In the genomic region with DNA sequence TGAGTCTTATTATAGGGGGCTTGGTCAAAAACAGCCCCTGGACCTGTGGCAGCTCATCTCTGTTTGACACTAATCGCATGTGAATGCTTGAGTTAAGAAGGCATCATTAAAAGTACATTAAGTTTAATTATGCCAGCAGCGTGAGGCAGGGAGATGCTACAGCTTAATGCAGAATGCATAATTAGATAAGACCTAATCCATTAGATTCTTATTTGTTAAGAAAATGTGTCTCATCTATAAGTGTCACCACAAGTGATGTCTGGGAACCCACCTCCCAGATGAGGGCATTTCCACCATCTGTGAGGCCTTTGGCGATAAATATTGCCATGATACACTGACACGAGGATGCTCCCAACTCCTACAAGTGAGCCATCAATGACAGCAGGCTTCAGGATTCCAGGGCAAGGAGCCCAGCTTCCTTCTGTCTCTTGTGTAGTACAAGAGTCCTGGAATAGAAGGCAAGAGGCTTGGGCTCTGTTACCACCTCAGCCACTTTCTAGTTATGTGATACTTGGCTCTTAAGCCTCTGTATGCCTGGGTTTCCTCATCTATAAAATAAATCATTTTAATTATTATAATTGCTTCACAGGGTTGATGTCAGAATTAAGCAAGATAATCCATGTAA, we compare ENCODE assay signal across 23 cellular contexts.
DNase-seq lines count a peak whose midpoint lies in the region; ATAC-seq and TF ChIP-seq lines count a peak whose summit lies in the region.
"Had no signal": no experiment of that assay in that cellular context is flagged by ENCODE, and none has a peak within 500 bp of the region (broad histone marks: within the 10 kb centered on the region; RNA-seq: fewer than 3 reads in every experiment).

No MANE protein-coding gene starts in this region.

- no TSS peak for BruUV-seq in mammary epithelial cell (replicated peaks; lab: Mats Ljungman, UMichigan)

- 81% methylated on average over 4 of the region's 4 CpGs for WGBS in mammary epithelial cell (ENCODE audit: low coverage, missing lambda C conversion rate)

- H3K36me3 ChIP-seq in WERI-Rb-1: no peaks in the 10 kb centered on the region
- H3K36me3 ChIP-seq in mucosa of descending colon (ENCODE audit: low read depth): no peaks in the 10 kb centered on the region
- no peaks in the 10 kb centered on the region for H3K36me3 ChIP-seq in mammary epithelial cell (ENCODE audit: insufficient read depth, low read length)
- H3K36me3 ChIP-seq: BE2C, HAP-1 had no signal

- H3K4me1 ChIP-seq in mucosa of descending colon (ENCODE audit: low read depth) (no peaks in the 10 kb centered on the region), mammary epithelial cell (ENCODE audit: insufficient read depth, low read length) (no peaks in the 10 kb centered on the region)
- H3K4me1 ChIP-seq: A549, BE2C, Caco-2, HAP-1 had no signal

- no peak overlapping the region for H3K4me2 ChIP-seq in mammary epithelial cell (ENCODE audit: insufficient read depth, low read depth, low read length)
- H3K4me2 ChIP-seq: A549, GM23338 had no signal

- dilution Hi-C loops in mammary epithelial cell (cut with HindIII; ENCODE audit: low sequenced_read_pairs): no loop called here

- H3K9ac ChIP-seq in mammary epithelial cell (ENCODE audit: insufficient read depth, low read length): no peak overlapping the region

- CTCF ChIA-PET in mammary epithelial cell (lab: Charles Lee; ENCODE audit: low non-redundant PET): no interaction called here

- intact Hi-C loops in mucosa of descending colon (cut with DNase I, micrococcal nuclease): no loop called here
- intact Hi-C loops in mammary epithelial cell (cut with micrococcal nuclease): no loop called here

- H4K20me1 ChIP-seq in mammary epithelial cell (ENCODE audit: insufficient read depth, low read length): no peaks in the 10 kb centered on the region

- DNase-seq in AG10803 (ENCODE audit: low read depth) (peak; percentile 58), EH (ENCODE audit: low read depth) (peak; percentile 28), NCI-H748 (lab: John Stamatoyannopoulos, UW; ENCODE audit: unreplicated experiment) (peak; percentile 74), WERI-Rb-1 (peak; percentile 50), mucosa of descending colon (no peak), hippocampal formation (lab: John Stamatoyannopoulos, UW) (no peak), mammary epithelial cell (no peak)
- DNase-seq: BE2C; Caco-2; DMS153; Karpas-422; MV-4-11; NCI-H1105 treated with DMSO at 0.1 percent for 48 hours; NCI-H1694 treated with DMSO at 0.1 percent for 48 hours; NCI-H2081 treated with DMSO at 0.1 percent for 48 hours; NK-92 treated with Interleukin-12 subunit alpha and Interleukin-12 subunit beta, amount 100 ng/mL, for 24 hours; SHP77 treated with DMSO at 0.1 percent for 48 hours; T-cell had no signal

- in situ Hi-C loops in mammary epithelial cell (cut with MboI; ENCODE audit: low sequenced_read_pairs in 2 of 2): no loop called here

- TF ChIP-seq CTCF in AG10803 (conservative IDR thresholded peaks at IDR 0.05; ENCODE audit: low read length): no peak
- no peak for TF ChIP-seq CTCF in WERI-Rb-1 (IDR thresholded peaks at IDR 0.05; ENCODE audit: low read depth, low read length)
- TF ChIP-seq CTCF in mucosa of descending colon (IDR thresholded peaks at IDR 0.05): no peak
- TF ChIP-seq CTCF in mammary epithelial cell (conservative IDR thresholded peaks at IDR 0.05 in 1 of 2, IDR thresholded peaks at IDR 0.05 in 1 of 2; ENCODE audit: extremely low read depth in 1 of 2, insufficient read depth in 1 of 2, low read depth in 1 of 2, low read length in 2 of 2): no peak

- H3K4me3 ChIP-seq in AG10803 (ENCODE audit: low read length): no peak overlapping the region
- H3K4me3 ChIP-seq in WERI-Rb-1 (ENCODE audit: low read depth, low read length): no peak overlapping the region
- H3K4me3 ChIP-seq in mucosa of descending colon: no peak overlapping the region
- H3K4me3 ChIP-seq in mammary epithelial cell (replicated peaks in 1 of 3; ENCODE audit: insufficient read depth in 1 of 3, low read depth in 2 of 3, low read length in 3 of 3): no peak overlapping the region
- H3K4me3 ChIP-seq: A549, GM23338, HAP-1 had no signal

- ATAC-seq in mucosa of descending colon: no peak
- no peak for ATAC-seq in HG03442 (IDR thresholded peaks at IDR 0.05; ENCODE audit: unreplicated experiment)
- ATAC-seq: A549, GM23338, T-cell had no signal

- H3K27ac ChIP-seq in WERI-Rb-1 (no peak overlapping the region), mammary epithelial cell (ENCODE audit: insufficient read depth, low read depth, low read length) (no peak overlapping the region)
- H3K27ac ChIP-seq: A549, RWPE1 had no signal

- H2AFZ ChIP-seq in mammary epithelial cell (ENCODE audit: low read depth, low read length): no peak overlapping the region
- H2AFZ ChIP-seq: GM23338 had no signal

- H3K27me3 ChIP-seq in WERI-Rb-1 (ENCODE audit: insufficient read depth, low read depth, severe bottlenecking): no peaks in the 10 kb centered on the region
- H3K27me3 ChIP-seq in mammary epithelial cell (ENCODE audit: insufficient read depth, low read length): no peaks in the 10 kb centered on the region
- H3K27me3 ChIP-seq: BE2C had no signal

- H3K9me3 ChIP-seq in WERI-Rb-1 (ENCODE audit: severe bottlenecking) (no peaks in the 10 kb centered on the region), mucosa of descending colon (no peaks in the 10 kb centered on the region), mammary epithelial cell (replicated peaks; ENCODE audit: insufficient read depth, low read length) (no peaks in the 10 kb centered on the region)
- H3K9me3 ChIP-seq: A549, BE2C, Caco-2, HAP-1 had no signal

- H3K79me2 ChIP-seq in mammary epithelial cell (ENCODE audit: insufficient read depth, low read length): no peaks in the 10 kb centered on the region

Comparison
In these comparisons a context has a peak if more than half of its experiments do, and no peak if none do; other contexts are left out.
1. DNase-seq: peak in AG10803 (single experiment), EH (single experiment), NCI-H748 (single experiment) and WERI-Rb-1 (single experiment); none in mucosa of descending colon (0 of 3), hippocampal formation (0 of 2) and mammary epithelial cell (single experiment).